8 cellular contexts compared by ENCODE assay signal in genomic region chr17:31488264-31488981, GRCh38.
DNase-seq lines count a peak whose midpoint lies in the region; ATAC-seq, FAIRE-seq and TF ChIP-seq lines count a peak whose summit lies in the region.

No MANE protein-coding gene starts in this region.

- H3K4me1 ChIP-seq in DOHH2 (ENCODE audit: control insufficient read depth, low read length): peaks cover 58% of the 10 kb centered on the region
- peaks cover 56 to 62% of the 10 kb centered on the region in 2 experiments for H3K4me1 ChIP-seq in K562 (replicated peaks in 1 of 2; ENCODE audit: control insufficient read depth in 2 of 2, insufficient read depth in 2 of 2, low read length in 2 of 2)
- H3K4me1 ChIP-seq in left lung: peaks cover 13 to 64% of the 10 kb centered on the region in 2 donors
- H3K4me1 ChIP-seq in thoracic aorta (ENCODE audit: control insufficient read depth in 1 of 2, low read depth in 2 of 2): peaks cover 11 to 14% of the 10 kb centered on the region in 2 donors

- H3K9me3 ChIP-seq in DOHH2 (ENCODE audit: control insufficient read depth, insufficient read depth, low read length): no peaks in the 10 kb centered on the region
- no peaks in the 10 kb centered on the region for H3K9me3 ChIP-seq in K562 (replicated peaks; ENCODE audit: control insufficient read depth, insufficient read depth, low read depth, low read length)
- H3K9me3 ChIP-seq in left lung: no peaks in the 10 kb centered on the region
- H3K9me3 ChIP-seq in thoracic aorta: no peaks in the 10 kb centered on the region

- FAIRE-seq in K562 (lab: Jason Lieb, UNC): no peak

- H3K27ac ChIP-seq in DOHH2 (ENCODE audit: low read depth, low read length) (0 out of 2 replicates have a peak overlapping the region, but pooled peaks have one; percentile 9), K562 (ENCODE audit: extremely low read depth, low read depth, low read length) (peak overlapping the region; percentile 53; the same call in 1 of the 3 replicates), left lung (peak overlapping the region; percentile 78 to 81), thoracic aorta (no peak overlapping the region)

- H3K4me3 ChIP-seq in DOHH2 (ENCODE audit: low read length) (peak overlapping the region; percentile 92), K562 (peak overlapping the region; percentile 64), left lung (peak overlapping the region; percentile 47 to 69), thoracic aorta (peak overlapping the region; percentile 70)

- peak; percentile 25 for ATAC-seq in GM21825 (IDR thresholded peaks at IDR 0.05; ENCODE audit: unreplicated experiment)
- peak; percentile 2 for ATAC-seq in K562
- peak; percentile 31 for ATAC-seq in left lung
- no peak for ATAC-seq in thoracic aorta (ENCODE audit: insufficient number of reproducible peaks, low FRiP score, low read depth)

- H3K9ac ChIP-seq in K562 (ENCODE audit: insufficient read depth in 1 of 2, low read depth in 2 of 2, low read length in 2 of 2): peak overlapping the region; percentile 58 to 88; a peak in 3 of 4 replicates

- no peak for TF ChIP-seq POLR2A in K562 (conservative IDR thresholded peaks at IDR 0.05)

- no peaks in the 10 kb centered on the region for H3K9me2 ChIP-seq in DOHH2 (replicated peaks; ENCODE audit: control insufficient read depth, low read length)

- H3K27me3 ChIP-seq in DOHH2 (ENCODE audit: control insufficient read depth, low read length) (no peaks in the 10 kb centered on the region), K562 (ENCODE audit: control insufficient read depth in 2 of 2, insufficient read depth in 2 of 2, low read length in 2 of 2) (no peaks in the 10 kb centered on the region), left lung (peaks cover 0 to 31% of the 10 kb centered on the region in 2 donors), thoracic aorta (replicated peaks; ENCODE audit: insufficient read depth) (no peaks in the 10 kb centered on the region)

- TF ChIP-seq EP300 in K562 (IDR thresholded peaks at IDR 0.05; ENCODE audit: low read length): no peak

- 24% methylated on average over 35 of the region's 62 CpGs for WGBS in K562 (ENCODE audit: insufficient coverage, low coverage, missing lambda C conversion rate)

- TF ChIP-seq CTCF in DOHH2 (IDR thresholded peaks at IDR 0.05; ENCODE audit: low read depth, low read length, poor library complexity, severe bottlenecking) (no peak), K562 (IDR thresholded peaks at IDR 0.05 in 2 of 3, conservative IDR thresholded peaks at IDR 0.05 in 1 of 3; ENCODE audit: insufficient read depth in 2 of 3, low read depth in 1 of 3, low read length in 3 of 3) (no peak), left lung (IDR thresholded peaks at IDR 0.05) (no peak), thoracic aorta (IDR thresholded peaks at IDR 0.05) (no peak)

- DNase-seq in NAMALWA (ENCODE audit: low spot score): peak; percentile 47
- DNase-seq in K562 (ENCODE audit: extremely low read depth in 1 of 4, low spot score in 3 of 4): peak in 2 of 4 experiments; percentile 26 to 44
- DNase-seq in left lung: peak; percentile 64 to 87
- no peak for DNase-seq in thoracic aorta (ENCODE audit: low spot score)
- no peak for DNase-seq in GDM1 (lab: John Stamatoyannopoulos, UW)
- DNase-seq in A172 (ENCODE audit: low spot score): no peak

- intact Hi-C loops in K562 (cut with micrococcal nuclease) (no loop called here), left lung (cut with DNase I) (no loop called here)

- no peaks in the 10 kb centered on the region for H4K20me1 ChIP-seq in DOHH2 (ENCODE audit: control insufficient read depth, insufficient read depth, low read depth, low read length)
- H4K20me1 ChIP-seq in K562 (replicated peaks; ENCODE audit: control insufficient read depth, insufficient read depth, low read length): 0 out of 2 replicates have a peak, but pooled peaks cover 6% of the 10 kb centered on the region

- BruUV-seq in K562 (replicated peaks; lab: Mats Ljungman, UMichigan): no TSS peak

- H2AFZ ChIP-seq in K562 (ENCODE audit: low read depth, low read length): peak overlapping the region; percentile 60

- H3F3A ChIP-seq in DOHH2 (ENCODE audit: control insufficient read depth, insufficient read depth): peaks cover 2% of the 10 kb centered on the region; the same call in 1 of the 2 replicates

- H3K79me2 ChIP-seq in DOHH2 (ENCODE audit: control insufficient read depth, low read length): peaks cover 52% of the 10 kb centered on the region
- H3K79me2 ChIP-seq in K562 (ENCODE audit: control insufficient read depth, insufficient read depth, low read length): peaks cover 13% of the 10 kb centered on the region

- no peak for TF ChIP-seq RAD21 in K562 (CRISPR knock-in tag; conservative IDR thresholded peaks at IDR 0.05 in 1 of 2, IDR thresholded peaks at IDR 0.05 in 1 of 2)

- peaks cover 5% of the 10 kb centered on the region for H3K9me1 ChIP-seq in K562 (ENCODE audit: control insufficient read depth, insufficient read depth, low read length)

- H3K4me2 ChIP-seq in DOHH2 (ENCODE audit: low read length): peak overlapping the region; percentile 77
- peak overlapping the region; percentile 61 for H3K4me2 ChIP-seq in K562 (ENCODE audit: insufficient read depth, low read length)

- CTCF ChIA-PET in K562 (lab: Yijun Ruan, JAX; ENCODE audit: low intra/inter-chr PET ratio): no interaction called here

- no peaks in the 10 kb centered on the region for H3K36me3 ChIP-seq in DOHH2 (ENCODE audit: control insufficient read depth, low read length)
- H3K36me3 ChIP-seq in K562 (ENCODE audit: control insufficient read depth, insufficient read depth, low read length): no peaks in the 10 kb centered on the region; the same call in 2 of the 3 replicates
- no peaks in the 10 kb centered on the region for H3K36me3 ChIP-seq in left lung
- no peaks in the 10 kb centered on the region for H3K36me3 ChIP-seq in thoracic aorta

- in situ Hi-C loops in K562 (cut with MboI): no loop called here

- POLR2A ChIA-PET in K562 (lab: Yijun Ruan, JAX): interaction anchor here (0.6 to 3.1 kb wide), 6 partner anchors 9 to 383 kb away, joined by 3 to 18 read pairs (median 4); no protein-coding TSS in a partner anchor

TF ChIP-seq in K562, 482 proteins besides CTCF, POLR2A, EP300 and RAD21 (continues in another document):
- TF ChIP-seq MEF2D (tag; conservative IDR thresholded peaks at IDR 0.05; ENCODE audit: low read depth) (no peak), RBFOX2 (IDR thresholded peaks at IDR 0.05; ENCODE audit: low read depth, low read length) (0 out of 2 replicates have a peak, but pooled peaks have one; percentile 6), REST (CRISPR knock-in tag; IDR thresholded peaks at IDR 0.05; ENCODE audit: low read depth) (no peak), ZBTB7A (IDR thresholded peaks at IDR 0.05; ENCODE audit: borderline replicate concordance, control insufficient read depth, low read depth, low read length) (no peak), GTF3C2 (IDR thresholded peaks at IDR 0.05; ENCODE audit: borderline replicate concordance, extremely low read depth, insufficient read length) (no peak), CXXC5 (CRISPR knock-in tag; IDR thresholded peaks at IDR 0.05) (0 out of 2 replicates have a peak, but pooled peaks have one; percentile 2), CEBPB (tag; IDR thresholded peaks at IDR 0.05) (no peak), ZKSCAN1 (IDR thresholded peaks at IDR 0.05; ENCODE audit: low read depth, low read length) (no peak)

Comparison
In these comparisons a context has a peak if more than half of its experiments do, and no peak if none do; other contexts are left out.
1. H3K27ac ChIP-seq: peak in DOHH2 (single experiment), K562 (single experiment) and left lung (2 of 2); none in thoracic aorta (0 of 2).
2. DNase-seq: peak in NAMALWA (single experiment) and left lung (2 of 2); none in thoracic aorta (single experiment), GDM1 (single experiment) and A172 (single experiment).
3. Peak in every context shown above with its lines, with median percentiles within 50 percentile points of each other: H3K4me3 ChIP-seq.